11 cellular contexts compared by ENCODE assay signal in genomic region chr1:6080469-6080868, GRCh38. TPM values are rescaled to one million over a fixed set of nuclear protein-coding genes. Genes with fewer than 3 reads are reported as not detected.
A peak's percentile ranks its signal among the peaks of the same experiment; 100 is the strongest.
DNase-seq lines count a peak whose midpoint lies in the region; ATAC-seq and TF ChIP-seq lines count a peak whose summit lies in the region.
"Had no signal": no experiment of that assay in that cellular context is flagged by ENCODE, and none has a peak within 500 bp of the region (broad histone marks: within the 10 kb centered on the region; RNA-seq: fewer than 3 reads in every experiment).

No MANE protein-coding gene starts in this region.

- no peak for ATAC-seq in right cardiac atrium

- H3K27ac ChIP-seq in left ventricle myocardium inferior (replicated peaks): no peak overlapping the region
- no peak overlapping the region for H3K27ac ChIP-seq in right cardiac atrium (ENCODE audit: low read length)
- H3K27ac ChIP-seq in thyroid gland: no peak overlapping the region
- no peak overlapping the region for H3K27ac ChIP-seq in ovary

- no peaks in the 10 kb centered on the region for H3K27me3 ChIP-seq in left ventricle myocardium inferior (ENCODE audit: low read depth)
- H3K27me3 ChIP-seq in right cardiac atrium (ENCODE audit: control insufficient read depth, insufficient read depth): no peaks in the 10 kb centered on the region
- H3K27me3 ChIP-seq in thyroid gland: no peaks in the 10 kb centered on the region
- no peaks in the 10 kb centered on the region for H3K27me3 ChIP-seq in ovary

- TF ChIP-seq CTCF in left ventricle myocardium inferior (IDR thresholded peaks at IDR 0.05; ENCODE audit: borderline replicate concordance): peak; percentile 56
- TF ChIP-seq CTCF in thyroid gland (IDR thresholded peaks at IDR 0.05): peak in 1 of 6 experiments; percentile 21
- no peak for TF ChIP-seq CTCF in ovary (IDR thresholded peaks at IDR 0.05)

- peaks cover 8% of the 10 kb centered on the region for H3K4me1 ChIP-seq in left ventricle myocardium inferior
- H3K4me1 ChIP-seq in right cardiac atrium (ENCODE audit: control insufficient read depth, insufficient read depth, low read length): no peaks in the 10 kb centered on the region
- no peaks in the 10 kb centered on the region for H3K4me1 ChIP-seq in thyroid gland
- no peaks in the 10 kb centered on the region for H3K4me1 ChIP-seq in ovary (ENCODE audit: insufficient read depth)

- H3K36me3 ChIP-seq in left ventricle myocardium inferior (no peaks in the 10 kb centered on the region), thyroid gland (no peaks in the 10 kb centered on the region), ovary (no peaks in the 10 kb centered on the region)
- H3K36me3 ChIP-seq: HAP-1 had no signal

- TF ChIP-seq POLR2A in thyroid gland (IDR thresholded peaks at IDR 0.05) (no peak), ovary (IDR thresholded peaks at IDR 0.05) (no peak)

- intact Hi-C loops in left ventricle myocardium inferior (cut with micrococcal nuclease): no loop called here
- intact Hi-C loops in right cardiac atrium (cut with DNase I): no loop called here
- intact Hi-C loops in thyroid gland (cut with DNase I): no loop called here
- intact Hi-C loops in ovary (cut with DNase I): no loop called here

- H3K9me3 ChIP-seq in left ventricle myocardium inferior (replicated peaks): no peaks in the 10 kb centered on the region
- H3K9me3 ChIP-seq in right cardiac atrium (ENCODE audit: control insufficient read depth, low read length): no peaks in the 10 kb centered on the region
- H3K9me3 ChIP-seq in thyroid gland: no peaks in the 10 kb centered on the region
- no peaks in the 10 kb centered on the region for H3K9me3 ChIP-seq in ovary
- H3K9me3 ChIP-seq: HAP-1 had no signal

- H3K4me3 ChIP-seq in left ventricle myocardium inferior (no peak overlapping the region), right cardiac atrium (ENCODE audit: low read length) (no peak overlapping the region), thyroid gland (replicated peaks in 1 of 3) (no peak overlapping the region), ovary (no peak overlapping the region)
- H3K4me3 ChIP-seq: HAP-1 had no signal

- no peak for TF ChIP-seq EP300 in ovary (IDR thresholded peaks at IDR 0.05)

- DNase-seq in left ventricle myocardium inferior (no peak), right cardiac atrium (no peak), NCI-H446 (lab: John Stamatoyannopoulos, UW) (peak; percentile 35 to 65), dermis microvascular lymphatic vessel endothelial cell (ENCODE audit: low read depth in 2 of 2) (peak; percentile 14 to 42), thyroid gland (peak; percentile 41 to 62), foreskin melanocyte (no peak), dedifferentiated amniotic fluid mesenchymal stem cell (ENCODE audit: extremely low spot score) (no peak), ovary (no peak)
- DNase-seq: activated T-cell treated with anti-CD3 and anti-CD28 coated beads, Interleukin-2, amount 50 U/mL, for 24 hours; NCI-H345 had no signal

- WGBS in right cardiac atrium: 50% methylated on average over 12 of the region's 12 CpGs
- 34 to 40% methylated on average over 3 to 12 of the region's 12 CpGs for WGBS in thyroid gland, 2 donors
- 43 to 55% (median 45%) methylated on average over 12 of the region's 12 CpGs for WGBS in ovary, 3 donors

RNA-seq across cellular contexts. Expression of gene KCNAB2, which starts 34.8 kb away (rescaled TPM):
- total RNA-seq in left ventricle myocardium inferior (31.0 TPM), right cardiac atrium (10 to 100 TPM; 15.4 to 25.6 (median 19.0) TPM), dermis microvascular lymphatic vessel endothelial cell (1.4 and 1.5 TPM in 2 replicates), thyroid gland (1 to 10 TPM; 3.1 to 7.3 (median 6.1) TPM), ovary (10 to 100 TPM in 2 of 7 donors, 1 to 10 TPM in 5; 2.9 to 18.3 (median 8.0) TPM)
- polyA plus RNA-seq in right cardiac atrium (12.6 TPM), ovary (1 to 10 TPM; 5.4 to 6.3 TPM)

Comparison
In these comparisons a context has a peak if more than half of its experiments do, and no peak if none do; other contexts are left out.
1. DNase-seq: peak in NCI-H446 (2 of 2), dermis microvascular lymphatic vessel endothelial cell (2 of 2) and thyroid gland (2 of 2); none in left ventricle myocardium inferior (single experiment), right cardiac atrium (0 of 3), foreskin melanocyte (single experiment), dedifferentiated amniotic fluid mesenchymal stem cell (single experiment) and ovary (0 of 5).